ENCODE assay signal across 9 cellular contexts in the genomic region with DNA sequence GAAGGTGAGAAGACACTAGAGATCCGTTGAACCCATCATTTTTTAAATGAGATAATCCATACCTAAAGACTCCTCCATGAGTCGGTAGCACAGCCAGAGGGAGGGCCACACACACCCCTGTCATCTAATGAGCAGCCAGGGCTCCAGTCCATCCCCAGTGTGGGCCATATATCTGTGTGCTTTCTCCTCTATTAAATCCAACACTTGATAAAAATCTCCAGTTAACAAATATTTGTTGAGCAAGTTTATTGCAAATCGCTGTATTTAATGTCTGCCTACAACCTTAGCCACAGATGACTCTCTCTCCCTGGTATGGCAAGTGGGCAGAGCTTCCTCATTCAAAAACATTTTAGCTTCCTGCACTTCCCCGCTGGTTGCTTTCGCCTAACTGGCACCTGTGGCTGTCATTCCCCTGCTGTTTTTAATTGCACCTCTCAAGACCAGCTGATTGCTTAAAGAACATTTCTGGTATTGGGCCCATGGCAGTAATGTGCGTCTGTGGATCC.
A peak's percentile ranks its signal among the peaks of the same experiment; 100 is the strongest.
DNase-seq lines count a peak whose midpoint lies in the region; ATAC-seq lines count a peak whose summit lies in the region.
"Had no signal": no experiment of that assay in that cellular context is flagged by ENCODE, and none has a peak within 500 bp of the region (broad histone marks: within the 10 kb centered on the region; RNA-seq: fewer than 3 reads in every experiment).

No MANE protein-coding gene starts in this region.

- ATAC-seq in GM21528 (IDR thresholded peaks at IDR 0.05; ENCODE audit: low FRiP score, unreplicated experiment), result no peak
- no peak for ATAC-seq in GM21526 (IDR thresholded peaks at IDR 0.05; ENCODE audit: low FRiP score, unreplicated experiment)
- ATAC-seq in GM21576 (IDR thresholded peaks at IDR 0.05; ENCODE audit: unreplicated experiment), result no peak

- DNase-seq in GM04503 (ENCODE audit: low read depth), result peak; percentile 70
- peak; percentile 46 for DNase-seq in NCI-H2227 (lab: John Stamatoyannopoulos, UW; ENCODE audit: unreplicated experiment)
- peak; percentile 15 for DNase-seq in central memory CD4-positive, alpha-beta T cell
- DNase-seq in renal cortical epithelial cell (ENCODE audit: low read depth), result peak; percentile 93
- DNase-seq in HPDE6-E6E7 (ENCODE audit: extremely low spot score), result no peak
- DNase-seq: heart right ventricle had no signal
